16 cellular contexts compared by ENCODE assay signal in the genomic region with DNA sequence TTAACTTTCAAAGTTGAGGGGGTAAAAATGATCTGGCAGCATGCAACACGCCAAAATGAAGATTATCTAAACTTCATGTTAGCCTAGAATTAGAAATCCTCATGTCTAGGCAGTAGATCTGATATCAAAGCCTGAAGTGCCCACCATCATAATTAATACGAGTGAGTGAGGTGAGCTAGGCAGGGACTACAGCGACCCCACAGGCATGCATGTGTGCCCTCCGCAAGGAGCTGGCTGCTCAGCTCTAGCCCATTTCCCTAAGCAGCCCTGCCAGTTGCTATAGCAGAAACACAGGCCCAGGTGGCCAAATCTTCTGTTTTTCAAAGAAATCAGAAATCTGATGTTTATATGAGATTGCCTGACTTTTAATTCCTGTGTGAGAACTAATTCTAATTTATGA.
"Had no signal": no experiment of that assay in that cellular context is flagged by ENCODE, and none has a peak within 500 bp of the region (broad histone marks: within the 10 kb centered on the region; RNA-seq: fewer than 3 reads in every experiment).

No MANE protein-coding gene starts in this region.

- H3K27ac Mint-ChIP-seq: activated CD4-positive, alpha-beta T cell treated with anti-CD3 and anti-CD28 coated beads, Interleukin-2, amount 10 ng/mL, durations not matched to agents 7 days and 5 days; activated naive CD8-positive, alpha-beta T cell; stimulated activated memory B cell treated with anti-CD40 and anti-IgM and Interleukin-4, amounts not matched to agents 10 μg/mL and 1 μg/mL and 100 μg/mL, for 72 hours had no signal

- H3K9me3 Mint-ChIP-seq: activated CD4-positive, alpha-beta T cell treated with anti-CD3 and anti-CD28 coated beads, Interleukin-2, amount 10 ng/mL, durations not matched to agents 7 days and 5 days; stimulated activated memory B cell treated with anti-CD40 and anti-IgM and Interleukin-4, amounts not matched to agents 10 μg/mL and 1 μg/mL and 100 μg/mL, for 72 hours had no signal

- ATAC-seq: left colon; pancreas; stimulated activated memory B cell treated with anti-CD40 and anti-IgM and Interleukin-4, amounts not matched to agents 10 μg/mL and 1 μg/mL and 100 μg/mL, for 72 hours had no signal

- H3K4me1 ChIP-seq: pancreas had no signal

- FAIRE-seq: islet of Langerhans, TTC549 had no signal

- H3K4me3 ChIP-seq: pancreas, thyroid gland had no signal

- H3K9me3 ChIP-seq: pancreas, thyroid gland had no signal

- DNase-seq: activated CD4-positive, alpha-beta T cell treated with anti-CD3 and anti-CD28 coated beads, Interleukin-2, amount 10 ng/mL, durations not matched to agents 7 days and 5 days; activated CD4-positive, CD25-positive, alpha-beta regulatory T cell; activated gamma-delta T cell treated with Interleukin-2 at 50 U/mL for 16 hours; amniotic stem cell; brain microvascular endothelial cell; effector CD8-positive, alpha-beta T cell; head of caudate nucleus; left colon; pancreas; stimulated activated CD4-positive, alpha-beta T cell treated with anti-CD3 and anti-CD28 coated beads, Interleukin-2, amount 100 ng/mL, for 48 hours; thyroid gland had no signal

- H3K27me3 ChIP-seq: brain microvascular endothelial cell, pancreas, thyroid gland had no signal

- H3K27me3 Mint-ChIP-seq: stimulated activated memory B cell treated with anti-CD40 and anti-IgM and Interleukin-4, amounts not matched to agents 10 μg/mL and 1 μg/mL and 100 μg/mL, for 72 hours had no signal

- H3K36me3 Mint-ChIP-seq: activated naive CD8-positive, alpha-beta T cell; stimulated activated memory B cell treated with anti-CD40 and anti-IgM and Interleukin-4, amounts not matched to agents 10 μg/mL and 1 μg/mL and 100 μg/mL, for 72 hours had no signal

- H3K27ac ChIP-seq: brain microvascular endothelial cell, pancreas, thyroid gland had no signal

- H3K36me3 ChIP-seq: brain microvascular endothelial cell, pancreas, thyroid gland had no signal

- H3K4me3 Mint-ChIP-seq: activated CD4-positive, alpha-beta T cell treated with anti-CD3 and anti-CD28 coated beads, Interleukin-2, amount 10 ng/mL, durations not matched to agents 7 days and 5 days; activated naive CD8-positive, alpha-beta T cell; central memory CD8-positive, alpha-beta T cell; stimulated activated memory B cell treated with anti-CD40 and anti-IgM and Interleukin-4, amounts not matched to agents 10 μg/mL and 1 μg/mL and 100 μg/mL, for 72 hours had no signal

- H3K4me1 Mint-ChIP-seq: activated CD4-positive, alpha-beta T cell treated with anti-CD3 and anti-CD28 coated beads, Interleukin-2, amount 10 ng/mL, durations not matched to agents 7 days and 5 days; stimulated activated memory B cell treated with anti-CD40 and anti-IgM and Interleukin-4, amounts not matched to agents 10 μg/mL and 1 μg/mL and 100 μg/mL, for 72 hours had no signal
